In the genomic region with DNA sequence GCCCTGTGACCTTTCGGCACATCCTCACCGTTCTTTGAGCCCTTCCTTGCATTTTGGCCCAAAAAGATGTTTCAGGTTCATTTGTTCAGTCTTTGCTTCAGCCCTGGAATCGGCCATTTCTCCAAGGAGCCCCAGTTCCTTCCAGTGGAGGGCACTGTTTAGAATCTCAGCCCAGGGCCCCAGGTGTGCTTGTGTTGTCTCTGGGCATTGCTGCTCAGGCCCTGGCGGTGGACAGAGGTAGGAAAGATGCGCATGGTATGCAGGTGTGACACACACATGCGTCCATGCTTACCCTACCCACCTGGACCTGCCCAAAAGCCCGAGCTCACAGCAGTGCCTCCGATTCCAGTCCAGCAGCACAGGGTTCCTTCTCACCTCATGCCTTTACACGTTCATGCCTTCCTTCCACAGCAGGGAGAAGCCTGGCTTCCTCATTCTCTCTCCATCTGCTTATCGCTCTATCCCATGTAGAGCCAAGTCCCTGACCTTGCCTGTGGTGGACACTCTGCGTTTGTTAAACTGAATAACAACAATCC, we compare ENCODE assay signal across 11 cellular contexts.
DNase-seq lines count a peak whose midpoint lies in the region; ATAC-seq and TF ChIP-seq lines count a peak whose summit lies in the region.
"Had no signal": no experiment of that assay in that cellular context is flagged by ENCODE, and none has a peak within 500 bp of the region (broad histone marks: within the 10 kb centered on the region; RNA-seq: fewer than 3 reads in every experiment).

No MANE protein-coding gene starts in this region.

- H2AFZ ChIP-seq in MM.1S (ENCODE audit: low read length), result no peak overlapping the region

- H3K27ac ChIP-seq in MM.1S (ENCODE audit: low read length) (no peak overlapping the region), endodermal cell (ENCODE audit: low read depth, low read length) (no peak overlapping the region)
- H3K27ac ChIP-seq: ovary had no signal

- H3K27me3 ChIP-seq in MM.1S (replicated peaks; ENCODE audit: insufficient read depth, low read length) (no peaks in the 10 kb centered on the region), endodermal cell (ENCODE audit: control insufficient read depth, insufficient read depth, low read length, poor library complexity, severe bottlenecking) (no peaks in the 10 kb centered on the region)
- H3K27me3 ChIP-seq: ovary had no signal

- no peaks in the 10 kb centered on the region for H3K36me3 Mint-ChIP-seq in endodermal cell (ENCODE audit: low read depth)
- H3K36me3 Mint-ChIP-seq in activated T-helper 17 cell treated with anti-CD3 and anti-CD28 coated beads, Interleukin-2, amount 50 U/mL, for 72 hours (ENCODE audit: low read depth), result no peaks in the 10 kb centered on the region

- H3K9ac ChIP-seq in MM.1S (ENCODE audit: low read length), result no peak overlapping the region
- H3K9ac ChIP-seq in endodermal cell (ENCODE audit: extremely low read depth, low read length, poor library complexity, severe bottlenecking), result no peak overlapping the region

- H3K9me3 ChIP-seq in MM.1S (replicated peaks; ENCODE audit: insufficient read depth, low read length) (no peaks in the 10 kb centered on the region), endodermal cell (ENCODE audit: control insufficient read depth, low read length) (no peaks in the 10 kb centered on the region)
- H3K9me3 ChIP-seq: ovary had no signal

- H3K4me3 ChIP-seq in MM.1S (ENCODE audit: low read length) (no peak overlapping the region), endodermal cell (ENCODE audit: low read length) (no peak overlapping the region)
- H3K4me3 ChIP-seq: ovary had no signal

- H3K36me3 ChIP-seq in MM.1S (replicated peaks; ENCODE audit: insufficient read depth, low read length) (no peaks in the 10 kb centered on the region), endodermal cell (ENCODE audit: control insufficient read depth, insufficient read depth, low read length) (no peaks in the 10 kb centered on the region)
- H3K36me3 ChIP-seq: ovary had no signal

- H3K4me1 Mint-ChIP-seq in endodermal cell, result peaks cover 8% of the 10 kb centered on the region
- H3K4me1 Mint-ChIP-seq in activated T-helper 17 cell treated with anti-CD3 and anti-CD28 coated beads, Interleukin-2, amount 50 U/mL, for 72 hours, result peaks cover 5% of the 10 kb centered on the region

- H3K4me3 Mint-ChIP-seq in endodermal cell, result no peak overlapping the region
- no peak overlapping the region for H3K4me3 Mint-ChIP-seq in activated T-helper 17 cell treated with anti-CD3 and anti-CD28 coated beads, Interleukin-2, amount 50 U/mL, for 72 hours

- no peak overlapping the region for H3K4me2 ChIP-seq in MM.1S (ENCODE audit: low read depth, low read length)

- H3K27me3 Mint-ChIP-seq in endodermal cell (ENCODE audit: insufficient read depth), result no peaks in the 10 kb centered on the region
- no peaks in the 10 kb centered on the region for H3K27me3 Mint-ChIP-seq in activated T-helper 17 cell treated with anti-CD3 and anti-CD28 coated beads, Interleukin-2, amount 50 U/mL, for 72 hours

- no peak for ATAC-seq in activated T-helper 17 cell treated with anti-CD3 and anti-CD28 coated beads, Interleukin-2, amount 50 U/mL, for 72 hours (replicated peaks)

- TF ChIP-seq CTCF in MM.1S (IDR thresholded peaks at IDR 0.05; ENCODE audit: low read length), result peak; percentile 72
- TF ChIP-seq CTCF in endodermal cell (conservative IDR thresholded peaks at IDR 0.05), result peak; percentile 87

- 71 to 80% methylated on average over 10 to 11 of the region's 11 CpGs for WGBS in endodermal cell (ENCODE audit: insufficient coverage in 1 of 2, insufficient read length in 1 of 2), 2 experiments

- H3K79me2 ChIP-seq in MM.1S (ENCODE audit: low read length), result no peaks in the 10 kb centered on the region

- DNase-seq in SIG-M5 treated with dmso at 0.1 percent for 504 hours (lab: John Stamatoyannopoulos, UW; ENCODE audit: unreplicated experiment) (peak; percentile 17), SIG-M5 (lab: John Stamatoyannopoulos, UW) (no peak), MM.1S (peak; percentile 75), endodermal cell (peak; percentile 93), renal cortical epithelial cell (ENCODE audit: low read depth) (peak; percentile 7), NCI-H2227 treated with DMSO at 0.1 percent for 48 hours (lab: John Stamatoyannopoulos, UW) (no peak), NCI-H510A treated with DMSO at 0.1 percent for 48 hours (lab: John Stamatoyannopoulos, UW) (no peak)
- DNase-seq: activated effector memory CD4-positive, alpha-beta T cell treated with anti-CD3 and anti-CD28 coated beads, Interleukin-2, amount 50 U/mL, for 16 hours; stimulated activated CD8-positive, alpha-beta memory T cell treated with anti-CD3 and anti-CD28 coated beads, Interleukin-4, amount 100 ng/mL, for 48 hours had no signal

- H3K9me2 ChIP-seq in MM.1S (replicated peaks; ENCODE audit: insufficient read depth, low read length), result no peaks in the 10 kb centered on the region

- H3K4me1 ChIP-seq in MM.1S (ENCODE audit: low read length), result no peaks in the 10 kb centered on the region; the same call in 1 of the 2 replicates
- H3K4me1 ChIP-seq in endodermal cell (ENCODE audit: control insufficient read depth, insufficient read depth, low read length), result no peaks in the 10 kb centered on the region

- no peak overlapping the region for H3K27ac Mint-ChIP-seq in endodermal cell
- H3K27ac Mint-ChIP-seq in activated T-helper 17 cell treated with anti-CD3 and anti-CD28 coated beads, Interleukin-2, amount 50 U/mL, for 72 hours, result no peak overlapping the region

- no peaks in the 10 kb centered on the region for H3K9me3 Mint-ChIP-seq in endodermal cell
- no peaks in the 10 kb centered on the region for H3K9me3 Mint-ChIP-seq in activated T-helper 17 cell treated with anti-CD3 and anti-CD28 coated beads, Interleukin-2, amount 50 U/mL, for 72 hours

- H3F3A ChIP-seq in MM.1S (ENCODE audit: insufficient read depth, low read length), result no peaks in the 10 kb centered on the region

- no peaks in the 10 kb centered on the region for H4K20me1 ChIP-seq in MM.1S (ENCODE audit: insufficient read depth, low read length)

Comparison
In these comparisons a context has a peak if more than half of its experiments do, and no peak if none do; other contexts are left out.
1. DNase-seq: peak in SIG-M5 treated with dmso at 0.1 percent for 504 hours (single experiment), MM.1S (single experiment), endodermal cell (single experiment) and renal cortical epithelial cell (single experiment); none in SIG-M5 (single experiment), NCI-H2227 treated with DMSO at 0.1 percent for 48 hours (single experiment) and NCI-H510A treated with DMSO at 0.1 percent for 48 hours (single experiment).